16 cellular contexts compared by ENCODE assay signal in genomic region chr10:7711075-7711474, GRCh38. TPM values are rescaled to one million over a fixed set of nuclear protein-coding genes. Genes with fewer than 3 reads are reported as not detected.
"Had no signal": no experiment of that assay in that cellular context is flagged by ENCODE, and none has a peak within 500 bp of the region (broad histone marks: within the 10 kb centered on the region; RNA-seq: fewer than 3 reads in every experiment).

No MANE protein-coding gene starts in this region.

RNA-seq across cellular contexts. Expression of gene ITIH2, which starts 8.0 kb away (rescaled TPM):
- total RNA-seq: activated naive CD4-positive, alpha-beta T cell treated with anti-CD3 and anti-CD28 coated beads for 36 hours; activated naive CD4-positive, alpha-beta T cell treated with anti-CD3 and anti-CD28 coated beads, Interleukin-2, amount 50 U/mL, for 72 hours; activated naive CD8-positive, alpha-beta T cell treated with anti-CD3 and anti-CD28 coated beads for 36 hours; activated naive CD8-positive, alpha-beta T cell treated with anti-CD3 and anti-CD28 coated beads, Interleukin-2, amount 10 ng/mL, durations not matched to agents 7 days and 5 days; activated T-cell treated with anti-CD3 and anti-CD28 coated beads, Interleukin-2, amount 50 U/mL, for 72 hours; activated T-helper 1 cell treated with anti-CD3 and anti-CD28 coated beads, Interleukin-12 subunit alpha, Interleukin-12 subunit beta, Interleukin-2, Interleukin-4 antibody, amounts not matched to agents 30 ng/mL and 10 ng/mL and 1 ng/mL, durations not matched to agents 14 hours and 24 hours and 36 hours; activated T-helper 17 cell treated with anti-CD3 and anti-CD28 coated beads, Interleukin-2, amount 50 U/mL, for 72 hours; activated T-helper 2 cell treated with anti-CD3 and anti-CD28 coated beads, Interferon-gamma antibody, Interleukin-2, Interleukin-4, amounts not matched to agents 10 μg/mL and 5 μg/mL and 100 μg/mL, durations not matched to agents 14 hours and 24 hours and 36 hours; astrocyte; body of pancreas; bronchial epithelial cell; cardiac muscle cell; cardiac septum; chondrocyte had no signal
- polyA plus RNA-seq: aorta had no signal

RNA-seq across cellular contexts. Expression of gene ITIH5, which starts 44.3 kb away (rescaled TPM):
- total RNA-seq: activated naive CD4-positive, alpha-beta T cell treated with anti-CD3 and anti-CD28 coated beads for 36 hours; activated naive CD8-positive, alpha-beta T cell treated with anti-CD3 and anti-CD28 coated beads for 36 hours; activated naive CD8-positive, alpha-beta T cell treated with anti-CD3 and anti-CD28 coated beads, Interleukin-2, amount 10 ng/mL, durations not matched to agents 7 days and 5 days; activated T-cell treated with anti-CD3 and anti-CD28 coated beads, Interleukin-2, amount 50 U/mL, for 4 hours; activated T-cell treated with anti-CD3 and anti-CD28 coated beads, Interleukin-2, amount 50 U/mL, for 72 hours; activated T-helper 1 cell treated with anti-CD3 and anti-CD28 coated beads, Interleukin-12 subunit alpha, Interleukin-12 subunit beta, Interleukin-2, Interleukin-4 antibody, amounts not matched to agents 30 ng/mL and 10 ng/mL and 1 ng/mL, durations not matched to agents 14 hours and 24 hours and 36 hours; activated T-helper 2 cell treated with anti-CD3 and anti-CD28 coated beads, Interferon-gamma antibody, Interleukin-2, Interleukin-4, amounts not matched to agents 10 μg/mL and 5 μg/mL and 100 μg/mL, durations not matched to agents 14 hours and 24 hours and 36 hours; bronchial epithelial cell had no signal
